ENCODE assay signal across 1 cellular context in genomic region chr5:998975-999501, GRCh38.
TF ChIP-seq lines count a peak whose summit lies in the region.

No MANE protein-coding gene starts in this region.

TF ChIP-seq in IMR-90, 13 proteins besides CTCF, POLR2A, EP300 and RAD21 (continued from another document):
- TF ChIP-seq, protein P1, sequence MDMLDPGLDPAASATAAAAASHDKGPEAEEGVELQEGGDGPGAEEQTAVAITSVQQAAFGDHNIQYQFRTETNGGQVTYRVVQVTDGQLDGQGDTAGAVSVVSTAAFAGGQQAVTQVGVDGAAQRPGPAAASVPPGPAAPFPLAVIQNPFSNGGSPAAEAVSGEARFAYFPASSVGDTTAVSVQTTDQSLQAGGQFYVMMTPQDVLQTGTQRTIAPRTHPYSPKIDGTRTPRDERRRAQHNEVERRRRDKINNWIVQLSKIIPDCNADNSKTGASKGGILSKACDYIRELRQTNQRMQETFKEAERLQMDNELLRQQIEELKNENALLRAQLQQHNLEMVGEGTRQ (IDR thresholded peaks at IDR 0.05; ENCODE audit: low read depth, low read length), result no peak
- TF ChIP-seq FOS (IDR thresholded peaks at IDR 0.05; ENCODE audit: low read depth, low read length) (no peak), MAZ (IDR thresholded peaks at IDR 0.05; ENCODE audit: borderline replicate concordance, low read depth, low read length) (no peak), RCOR1 (IDR thresholded peaks at IDR 0.05; ENCODE audit: insufficient replicate concordance, low read length) (no peak), CHD1 (IDR thresholded peaks at IDR 0.05; ENCODE audit: low read depth, low read length) (no peak), BHLHE40 (IDR thresholded peaks at IDR 0.05; ENCODE audit: low read depth, low read length) (no peak), NFE2L2 (IDR thresholded peaks at IDR 0.05; ENCODE audit: low read depth, low read length) (no peak), MXI1 (IDR thresholded peaks at IDR 0.05; ENCODE audit: borderline replicate concordance, low read depth, low read length) (no peak), MAFK (IDR thresholded peaks at IDR 0.05; ENCODE audit: low read depth, low read length) (no peak)
- TF ChIP-seq, protein P2, sequence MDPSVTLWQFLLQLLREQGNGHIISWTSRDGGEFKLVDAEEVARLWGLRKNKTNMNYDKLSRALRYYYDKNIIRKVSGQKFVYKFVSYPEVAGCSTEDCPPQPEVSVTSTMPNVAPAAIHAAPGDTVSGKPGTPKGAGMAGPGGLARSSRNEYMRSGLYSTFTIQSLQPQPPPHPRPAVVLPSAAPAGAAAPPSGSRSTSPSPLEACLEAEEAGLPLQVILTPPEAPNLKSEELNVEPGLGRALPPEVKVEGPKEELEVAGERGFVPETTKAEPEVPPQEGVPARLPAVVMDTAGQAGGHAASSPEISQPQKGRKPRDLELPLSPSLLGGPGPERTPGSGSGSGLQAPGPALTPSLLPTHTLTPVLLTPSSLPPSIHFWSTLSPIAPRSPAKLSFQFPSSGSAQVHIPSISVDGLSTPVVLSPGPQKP (IDR thresholded peaks at IDR 0.05; ENCODE audit: borderline replicate concordance, low read depth, low read length), result no peak
